8 cellular contexts compared by ENCODE assay signal in genomic region chr2:152717242-152718046, GRCh38. TPM values are rescaled to one million over a fixed set of nuclear protein-coding genes. Genes with fewer than 3 reads are reported as not detected.
DNase-seq lines count a peak whose midpoint lies in the region; ATAC-seq, FAIRE-seq and TF ChIP-seq lines count a peak whose summit lies in the region.

Gene PRPF40A, minus strand, starts transcription at chr2:152717461. Its CDS starts 22 bp downstream, at chr2:152717439.

- peak within 1 kb of the TSS; percentile 93 to 99 for H3K27ac Mint-ChIP-seq in T-cell
- H3K27ac Mint-ChIP-seq in type B pancreatic cell: peak within 1 kb of the TSS; percentile 98

- peak; percentile 87 for TF ChIP-seq POLR2A in GM12891 (IDR thresholded peaks at IDR 0.05; ENCODE audit: low read depth, low read length)

- no peaks in the 10 kb centered on the region for H3K27me3 Mint-ChIP-seq in T-cell
- no peaks in the 10 kb centered on the region for H3K27me3 Mint-ChIP-seq in type B pancreatic cell

- H3K27ac ChIP-seq in adipose tissue (ENCODE audit: low read depth, low read length): peak within 1 kb of the TSS; percentile 92

- TF ChIP-seq CTCF in type B pancreatic cell (conservative IDR thresholded peaks at IDR 0.05): peak; percentile 27

- intact Hi-C loops in cardiac septum (cut with DNase I): loop anchor here (5.0 to 10.0 kb wide), 2 partner anchors 383 to 540 kb away; partner anchors contain the start of genes FMNL2 and STAM2

- FAIRE-seq in GM12891 (lab: Jason Lieb, UNC): peak; percentile 99

- ATAC-seq in HG02840 (IDR thresholded peaks at IDR 0.05; ENCODE audit: low FRiP score, unreplicated experiment): peak; percentile 72
- peak; percentile 78 to 82 (median 80) for ATAC-seq in T-cell (replicated peaks in 1 of 4)

- H3K4me1 Mint-ChIP-seq in T-cell (peaks cover 70 to 76% (median 74%) of the 10 kb centered on the region in 3 donors), type B pancreatic cell (ENCODE audit: unreplicated experiment) (peaks cover 24% of the 10 kb centered on the region)

- H3K4me3 Mint-ChIP-seq in T-cell (peak within 1 kb of the TSS; percentile 96 to 100 (median 100)), type B pancreatic cell (peak within 1 kb of the TSS; percentile 98)

- WGBS in adipose tissue, 3 donors: 0 to 1% (median 0%) methylated on average over 61 to 67 of the region's 68 CpGs

- H3K9me3 Mint-ChIP-seq in T-cell (no peaks in the 10 kb centered on the region), type B pancreatic cell (no peaks in the 10 kb centered on the region)

- POLR2A ChIA-PET in T-cell (lab: Charles Lee): interaction anchor here (0.5 to 1.6 kb wide), 10 partner anchors 11 to 55 kb away, joined by 3 to 13 read pairs (median 6); no protein-coding TSS in a partner anchor

- peak; percentile 77 for DNase-seq in GM12891 (ENCODE audit: insufficient read length, low spot score)
- peak; percentile 79 for DNase-seq in NCI-H1436 treated with DMSO at 0.1 percent for 48 hours (lab: John Stamatoyannopoulos, UW)
- DNase-seq in T-cell: peak; percentile 96 to 99 (median 99)
- peak; percentile 99 for DNase-seq in cardiac septum (ENCODE audit: low spot score)
- DNase-seq in pons (ENCODE audit: low spot score): peak; percentile 98
- peak; percentile 99 for DNase-seq in type B pancreatic cell (ENCODE audit: extremely low spot score, unreplicated experiment)

- CTCF ChIA-PET in T-cell (lab: Charles Lee): interaction anchor here (0.6 to 2.1 kb wide), 11 partner anchors 10 to 1448 kb away, joined by 3 to 13 read pairs (median 4); partner anchors contain the start of gene STAM2 (in 1 of the 2)

- H3K36me3 Mint-ChIP-seq in T-cell (peaks cover 18% of the 10 kb centered on the region), type B pancreatic cell (peaks cover 34% of the 10 kb centered on the region)

TF ChIP-seq in GM12891, 5 proteins besides CTCF, POLR2A, EP300 and RAD21:
- TF ChIP-seq POU2F2 (IDR thresholded peaks at IDR 0.05; ENCODE audit: low read depth, low read length) (no peak; the same call in 1 of the 2 replicates), SPI1 (IDR thresholded peaks at IDR 0.05; ENCODE audit: low read depth, low read length) (peak; percentile 38), POLR2AphosphoS5 (IDR thresholded peaks at IDR 0.05; ENCODE audit: low read depth, low read length) (peak; percentile 91), TAF1 (IDR thresholded peaks at IDR 0.05; ENCODE audit: low read depth, low read length) (peak; percentile 80), PAX5 (IDR thresholded peaks at IDR 0.05; ENCODE audit: insufficient read depth, low read length, severe bottlenecking) (no peak)
TF ChIP-seq in GM12891: peak in this region for 3.

RNA-seq across cellular contexts. Expression of gene PRPF40A, which starts in this region (rescaled TPM):
- 58.1 TPM for polyA plus RNA-seq in GM12891 (2012; ENCODE audit: low read depth, missing spikeins)
- total RNA-seq in T-cell (100 to 1,000 TPM; 101 to 124 (median 106) TPM), cardiac septum (36.3 TPM), type B pancreatic cell (ENCODE audit: low replicate concordance) (93.7 and 119 TPM in 2 replicates)
- 10 to 100 TPM; 16.8 to 26.1 (median 18.1) TPM for polyA plus RNA-seq in adipose tissue

Comparison
In these comparisons a context has a peak if more than half of its experiments do, and no peak if none do; other contexts are left out.
1. Peak in every context shown above with its lines: DNase-seq, ATAC-seq and H3K27ac ChIP-seq.